Comparison of ENCODE assay signal across 16 cellular contexts in genomic region chr3:155018621-155019330, GRCh38.
DNase-seq lines count a peak whose midpoint lies in the region; ATAC-seq, FAIRE-seq and TF ChIP-seq lines count a peak whose summit lies in the region.
"Had no signal": no experiment of that assay in that cellular context is flagged by ENCODE, and none has a peak within 500 bp of the region (broad histone marks: within the 10 kb centered on the region; RNA-seq: fewer than 3 reads in every experiment).

No MANE protein-coding gene starts in this region.

- ATAC-seq in sciatic nerve: no peak
- ATAC-seq: stimulated activated memory B cell treated with anti-CD40 and anti-IgM and Interleukin-4, amounts not matched to agents 10 μg/mL and 1 μg/mL and 100 μg/mL, for 72 hours had no signal

- H3K4me3 ChIP-seq in bronchial epithelial cell (ENCODE audit: low read depth, low read length): no peak overlapping the region
- H3K4me3 ChIP-seq in mesodermal cell (ENCODE audit: extremely low read depth, insufficient read depth, low read length, poor library complexity, severe bottlenecking): no peak overlapping the region
- no peak overlapping the region for H3K4me3 ChIP-seq in stomach
- H3K4me3 ChIP-seq: coronary artery, SJSA1 had no signal

- H3K4me1 ChIP-seq in mesodermal cell (ENCODE audit: control insufficient read depth, insufficient read depth, low read length, poor library complexity, severe bottlenecking) (peaks cover 28% of the 10 kb centered on the region), stomach (no peaks in the 10 kb centered on the region)

- TF ChIP-seq POLR2A in stomach (IDR thresholded peaks at IDR 0.05): no peak

- TF ChIP-seq CTCF in bronchial epithelial cell (IDR thresholded peaks at IDR 0.05; ENCODE audit: insufficient read depth, low read length, severe bottlenecking) (no peak), stomach (IDR thresholded peaks at IDR 0.05) (no peak)

- 88 to 100% methylated on average over 1 to 2 of the region's 5 CpGs for WGBS in mesodermal cell (ENCODE audit: insufficient coverage in 2 of 2), 2 experiments
- WGBS in stomach, 5 donors: 81 to 92% (median 85%) methylated on average over 5 of the region's 5 CpGs

- DNase-seq in GF-D8 (lab: John Stamatoyannopoulos, UW): peak; percentile 4
- peak; percentile 89 for DNase-seq in NOMO-1 treated with DMSO at 0.1 percent for 48 hours (lab: John Stamatoyannopoulos, UW; ENCODE audit: unreplicated experiment)
- DNase-seq in bronchial epithelial cell (ENCODE audit: low read depth): peak; percentile 96
- DNase-seq in stomach: no peak
- DNase-seq in GM19239 (ENCODE audit: insufficient read length, low spot score): no peak
- no peak for DNase-seq in germinal center (ENCODE audit: low spot score)
- no peak for DNase-seq in sciatic nerve (ENCODE audit: low spot score)
- DNase-seq: activated CD8-positive, alpha-beta memory T cell treated with anti-CD3 and anti-CD28 coated beads, Interleukin-2, amount 50 U/mL, for 48 hours; DMS79 treated with DMSO at 0.1 percent for 48 hours; NCI-H1105; stimulated activated CD4-positive, alpha-beta T cell treated with anti-CD3 and anti-CD28 coated beads, Interleukin-4, amount 100 ng/mL, for 24 hours had no signal

- intact Hi-C loops in stomach (cut with DNase I; ENCODE audit: low total_unique reads) (no loop called here), sciatic nerve (cut with DNase I) (no loop called here)

- H3K36me3 ChIP-seq in bronchial epithelial cell (ENCODE audit: control insufficient read depth, insufficient read depth, low read length): no peaks in the 10 kb centered on the region
- H3K36me3 ChIP-seq in mesodermal cell (ENCODE audit: control insufficient read depth, insufficient read depth, low read length): no peaks in the 10 kb centered on the region
- H3K36me3 ChIP-seq in stomach: no peaks in the 10 kb centered on the region
- H3K36me3 ChIP-seq: SJSA1 had no signal

- peak overlapping the region; percentile 74 for H3K27ac ChIP-seq in mesodermal cell (ENCODE audit: low read depth, low read length, severe bottlenecking)
- no peak overlapping the region for H3K27ac ChIP-seq in stomach
- H3K27ac ChIP-seq: coronary artery had no signal

- TF ChIP-seq EP300 in stomach (IDR thresholded peaks at IDR 0.05): no peak

- no peaks in the 10 kb centered on the region for H3K9me3 ChIP-seq in mesodermal cell (ENCODE audit: control insufficient read depth, low read length)
- no peaks in the 10 kb centered on the region for H3K9me3 ChIP-seq in stomach
- H3K9me3 ChIP-seq: SJSA1 had no signal

- H3K27me3 ChIP-seq in bronchial epithelial cell (ENCODE audit: control insufficient read depth, insufficient read depth, low read length): no peaks in the 10 kb centered on the region
- H3K27me3 ChIP-seq in stomach: no peaks in the 10 kb centered on the region
- H3K27me3 ChIP-seq: SJSA1 had no signal

- FAIRE-seq in bronchial epithelial cell (lab: Jason Lieb, UNC) (peak; percentile 80), GM19239 (lab: Jason Lieb, UNC) (no peak)
- FAIRE-seq: H1 had no signal

Comparison
In these comparisons a context has a peak if more than half of its experiments do, and no peak if none do; other contexts are left out.
1. DNase-seq: peak in GF-D8 (single experiment), NOMO-1 treated with DMSO at 0.1 percent for 48 hours (single experiment) and bronchial epithelial cell (single experiment); none in stomach (single experiment), GM19239 (single experiment), germinal center (single experiment) and sciatic nerve (single experiment).